In genomic region chr17:82028966-82029365, GRCh38 we compare ENCODE assay signal across 15 cellular contexts. TPM values are rescaled to one million over a fixed set of nuclear protein-coding genes. Genes with fewer than 3 reads are reported as not detected.
A peak's percentile ranks its signal among the peaks of the same experiment; 100 is the strongest.
DNase-seq lines count a peak whose midpoint lies in the region; ATAC-seq and TF ChIP-seq lines count a peak whose summit lies in the region.
"Had no signal": no experiment of that assay in that cellular context is flagged by ENCODE, and none has a peak within 500 bp of the region (broad histone marks: within the 10 kb centered on the region; RNA-seq: fewer than 3 reads in every experiment).

No MANE protein-coding gene starts in this region.

- H3K27me3 ChIP-seq in CD4-positive, alpha-beta memory T cell (ENCODE audit: insufficient read depth, low read length) = no peaks in the 10 kb centered on the region

- H3K27me3 Mint-ChIP-seq in natural killer cell (ENCODE audit: low read depth in 2 of 2) (peaks cover 0 to 6% of the 10 kb centered on the region in 2 donors), memory B cell (peaks cover 4% of the 10 kb centered on the region), type B pancreatic cell (no peaks in the 10 kb centered on the region)
- H3K27me3 Mint-ChIP-seq in natural killer cell treated with Interleukin-12 subunit alpha and Interleukin-12 subunit beta and Interleukin-15 and Interleukin-18, amount 100 ng/mL, for 72 hours = no peaks in the 10 kb centered on the region
- H3K27me3 Mint-ChIP-seq in CD4-positive, alpha-beta memory T cell = no peaks in the 10 kb centered on the region

- DNase-seq in natural killer cell (no peak), memory B cell (ENCODE audit: low spot score in 2 of 2) (no peak), type B pancreatic cell (ENCODE audit: extremely low spot score, unreplicated experiment) (no peak), NCI-H748 (lab: John Stamatoyannopoulos, UW; ENCODE audit: unreplicated experiment) (no peak)
- DNase-seq in natural killer cell treated with Interleukin-12 subunit alpha and Interleukin-12 subunit beta and Interleukin-15 and Interleukin-18, amount 100 ng/mL, for 72 hours (ENCODE audit: low spot score) = no peak
- DNase-seq in CD4-positive, alpha-beta memory T cell = no peak
- DNase-seq: DMS153, EL, GOT3, NCI-H1417 treated with DMSO at 0.1 percent for 48 hours, NCI-H2029, NCI-H2171, NCI-H774, PC-3 had no signal

- no peak overlapping the region for H3K27ac ChIP-seq in CD4-positive, alpha-beta memory T cell (ENCODE audit: low read depth, low read length)
- H3K27ac ChIP-seq: BLaER1 treated with 17β-estradiol and CSF1 and Interleukin-3, amounts not matched to agents 10 nM and 100 nM had no signal

- H3K36me3 Mint-ChIP-seq in natural killer cell (no peaks in the 10 kb centered on the region), memory B cell (peaks cover 2% of the 10 kb centered on the region), type B pancreatic cell (no peaks in the 10 kb centered on the region)
- H3K36me3 Mint-ChIP-seq in natural killer cell treated with Interleukin-12 subunit alpha and Interleukin-12 subunit beta and Interleukin-15 and Interleukin-18, amount 100 ng/mL, for 72 hours = no peaks in the 10 kb centered on the region
- no peaks in the 10 kb centered on the region for H3K36me3 Mint-ChIP-seq in CD4-positive, alpha-beta memory T cell

- ATAC-seq in natural killer cell = no peak
- no peak for ATAC-seq in natural killer cell treated with Interleukin-12 subunit alpha and Interleukin-12 subunit beta and Interleukin-15 and Interleukin-18, amount 100 ng/mL, for 72 hours
- no peak for ATAC-seq in memory B cell (ENCODE audit: low read depth)
- ATAC-seq: PC-3 had no signal

- H3K4me3 ChIP-seq in CD4-positive, alpha-beta memory T cell (ENCODE audit: low read length in 2 of 2) = no peak overlapping the region
- H3K4me3 ChIP-seq: BLaER1 treated with 17β-estradiol and CSF1 and Interleukin-3, amounts not matched to agents 10 nM and 100 nM had no signal

- no peaks in the 10 kb centered on the region for H3K36me3 ChIP-seq in CD4-positive, alpha-beta memory T cell (ENCODE audit: insufficient read depth, low read length)

- CTCF ChIA-PET in CD4-positive, alpha-beta memory T cell (lab: Charles Lee; ENCODE audit: partially characterized antibody) = interaction anchor here (1.2 to 4.1 kb wide), 7 partner anchors 9 to 293 kb away, joined by 5 to 70 read pairs (median 9); partner anchors contain the start of gene DCXR

- peak overlapping the region; percentile 65 for H3K4me3 Mint-ChIP-seq in natural killer cell
- H3K4me3 Mint-ChIP-seq in natural killer cell treated with Interleukin-12 subunit alpha and Interleukin-12 subunit beta and Interleukin-15 and Interleukin-18, amount 100 ng/mL, for 72 hours = no peak overlapping the region
- peak overlapping the region; percentile 11 for H3K4me3 Mint-ChIP-seq in memory B cell
- peak overlapping the region; percentile 59 for H3K4me3 Mint-ChIP-seq in type B pancreatic cell
- H3K4me3 Mint-ChIP-seq in CD4-positive, alpha-beta memory T cell = no peak overlapping the region

- intact Hi-C loops in natural killer cell (cut with micrococcal nuclease) = no loop called here
- intact Hi-C loops in CD4-positive, alpha-beta memory T cell (cut with micrococcal nuclease) = no loop called here

- no peaks in the 10 kb centered on the region for H3K9me3 Mint-ChIP-seq in natural killer cell
- H3K9me3 Mint-ChIP-seq in natural killer cell treated with Interleukin-12 subunit alpha and Interleukin-12 subunit beta and Interleukin-15 and Interleukin-18, amount 100 ng/mL, for 72 hours = no peaks in the 10 kb centered on the region
- H3K9me3 Mint-ChIP-seq in memory B cell = no peaks in the 10 kb centered on the region
- H3K9me3 Mint-ChIP-seq in type B pancreatic cell = no peaks in the 10 kb centered on the region
- H3K9me3 Mint-ChIP-seq in CD4-positive, alpha-beta memory T cell = no peaks in the 10 kb centered on the region

- peaks cover 16% of the 10 kb centered on the region for H3K4me1 ChIP-seq in CD4-positive, alpha-beta memory T cell (ENCODE audit: insufficient read depth, low read length)

- H3K27ac Mint-ChIP-seq in natural killer cell = no peak overlapping the region
- no peak overlapping the region for H3K27ac Mint-ChIP-seq in natural killer cell treated with Interleukin-12 subunit alpha and Interleukin-12 subunit beta and Interleukin-15 and Interleukin-18, amount 100 ng/mL, for 72 hours
- no peak overlapping the region for H3K27ac Mint-ChIP-seq in memory B cell
- no peak overlapping the region for H3K27ac Mint-ChIP-seq in type B pancreatic cell
- H3K27ac Mint-ChIP-seq in CD4-positive, alpha-beta memory T cell = no peak overlapping the region

- peaks cover 2 to 15% of the 10 kb centered on the region in 2 donors for H3K4me1 Mint-ChIP-seq in natural killer cell
- peaks cover 10% of the 10 kb centered on the region in 2 donors for H3K4me1 Mint-ChIP-seq in natural killer cell treated with Interleukin-12 subunit alpha and Interleukin-12 subunit beta and Interleukin-15 and Interleukin-18, amount 100 ng/mL, for 72 hours (ENCODE audit: low read depth in 2 of 2)
- peaks cover 9% of the 10 kb centered on the region for H3K4me1 Mint-ChIP-seq in memory B cell
- H3K4me1 Mint-ChIP-seq in type B pancreatic cell (ENCODE audit: unreplicated experiment) = peaks cover 6% of the 10 kb centered on the region
- peaks cover 4 to 11% (median 5%) of the 10 kb centered on the region in 4 donors for H3K4me1 Mint-ChIP-seq in CD4-positive, alpha-beta memory T cell

- H3K9me3 ChIP-seq in CD4-positive, alpha-beta memory T cell (ENCODE audit: control insufficient read depth in 1 of 2, low read length in 2 of 2) = no peaks in the 10 kb centered on the region
- H3K9me3 ChIP-seq: BLaER1 treated with 17β-estradiol and CSF1 and Interleukin-3, amounts not matched to agents 10 nM and 100 nM had no signal

- POLR2A ChIA-PET in CD4-positive, alpha-beta memory T cell (lab: Charles Lee; ENCODE audit: partially characterized antibody) = interaction anchor here (0.9 to 3.2 kb wide), 7 partner anchors 22 to 123 kb away, joined by 3 to 28 read pairs (median 3); partner anchors contain the start of genes DUS1L and FASN

- TF ChIP-seq CTCF in natural killer cell (IDR thresholded peaks at IDR 0.05) = no peak
- no peak for TF ChIP-seq CTCF in type B pancreatic cell (conservative IDR thresholded peaks at IDR 0.05)

RNA-seq across cellular contexts. Expression of gene RAC3, which starts 2.5 kb away (rescaled TPM):
- 1 to 10 TPM in 2 of 3 donors, under 1 TPM in 1; 0.61 to 2.2 (median 2.1) TPM for total RNA-seq in natural killer cell
- 1 to 10 TPM; 3.0 to 6.1 TPM for total RNA-seq in natural killer cell treated with Interleukin-12 subunit alpha and Interleukin-12 subunit beta and Interleukin-15 and Interleukin-18, amount 100 ng/mL, for 72 hours
- 41.7 and 51.7 TPM in 2 replicates for total RNA-seq in type B pancreatic cell (ENCODE audit: low replicate concordance)
- 1 to 10 TPM in 1 of 2 experiments, under 1 TPM in 1; 0.86 to 2.3 TPM for total RNA-seq in CD4-positive, alpha-beta memory T cell
- polyA plus RNA-seq in CD4-positive, alpha-beta memory T cell = under 1 TPM in 1 of 2 donors, not detected in 1; 0.44 TPM

RNA-seq across cellular contexts. Expression of gene LRRC45, which starts 5.9 kb away (rescaled TPM):
- 10 to 100 TPM; 15.9 to 21.6 (median 16.8) TPM for total RNA-seq in natural killer cell
- 10 to 100 TPM; 16.1 to 42.3 TPM for total RNA-seq in natural killer cell treated with Interleukin-12 subunit alpha and Interleukin-12 subunit beta and Interleukin-15 and Interleukin-18, amount 100 ng/mL, for 72 hours
- total RNA-seq in type B pancreatic cell (ENCODE audit: low replicate concordance) = 27.6 and 29.4 TPM in 2 replicates
- 10 to 100 TPM; 18.0 to 18.7 TPM for total RNA-seq in CD4-positive, alpha-beta memory T cell
- polyA plus RNA-seq in CD4-positive, alpha-beta memory T cell = 1 to 10 TPM; 5.7 to 8.2 TPM

RNA-seq across cellular contexts. Expression of gene CENPX, which starts 6.3 kb away (rescaled TPM):
- total RNA-seq in natural killer cell (10 to 100 TPM; 22.8 to 29.6 (median 27.0) TPM), type B pancreatic cell (ENCODE audit: low replicate concordance) (60.4 and 69.3 TPM in 2 replicates)
- total RNA-seq in natural killer cell treated with Interleukin-12 subunit alpha and Interleukin-12 subunit beta and Interleukin-15 and Interleukin-18, amount 100 ng/mL, for 72 hours = 100 to 1,000 TPM in 1 of 2 donors, 10 to 100 TPM in 1; 82.6 to 174 TPM
- total RNA-seq in CD4-positive, alpha-beta memory T cell = 10 to 100 TPM; 33.4 to 35.4 TPM
- polyA plus RNA-seq in CD4-positive, alpha-beta memory T cell = 10 to 100 TPM; 37.9 to 70.8 TPM

RNA-seq across cellular contexts. Expression of gene DCXR, which starts 8.5 kb away (rescaled TPM):
- total RNA-seq in natural killer cell = 100 to 1,000 TPM in 2 of 3 donors, 10 to 100 TPM in 1; 93.9 to 171 (median 145) TPM
- 100 to 1,000 TPM in 1 of 2 donors, 10 to 100 TPM in 1; 95.7 to 136 TPM for total RNA-seq in natural killer cell treated with Interleukin-12 subunit alpha and Interleukin-12 subunit beta and Interleukin-15 and Interleukin-18, amount 100 ng/mL, for 72 hours
- total RNA-seq in type B pancreatic cell (ENCODE audit: low replicate concordance) = 158 and 175 TPM in 2 replicates
- 10 to 100 TPM; 65.9 to 68.2 TPM for total RNA-seq in CD4-positive, alpha-beta memory T cell
- 100 to 1,000 TPM; 118 to 164 TPM for polyA plus RNA-seq in CD4-positive, alpha-beta memory T cell

RNA-seq across cellular contexts. Expression of gene RFNG, which starts 22.6 kb away (rescaled TPM):
- 10 to 100 TPM; 22.7 to 26.7 (median 23.2) TPM for total RNA-seq in natural killer cell
- total RNA-seq in natural killer cell treated with Interleukin-12 subunit alpha and Interleukin-12 subunit beta and Interleukin-15 and Interleukin-18, amount 100 ng/mL, for 72 hours = 10 to 100 TPM; 18.2 to 23.1 TPM
- total RNA-seq in type B pancreatic cell (ENCODE audit: low replicate concordance) = 35.9 and 43.4 TPM in 2 replicates
- 10 to 100 TPM; 37.6 to 44.0 TPM for total RNA-seq in CD4-positive, alpha-beta memory T cell
- polyA plus RNA-seq in CD4-positive, alpha-beta memory T cell = 1 to 10 TPM; 6.2 to 8.2 TPM

Comparison
In these comparisons a context has a peak if more than half of its experiments do, and no peak if none do; other contexts are left out.
1. H3K4me3 Mint-ChIP-seq: peak in natural killer cell (single experiment), memory B cell (single experiment) and type B pancreatic cell (single experiment); none in natural killer cell treated with Interleukin-12 subunit alpha and Interleukin-12 subunit beta and Interleukin-15 and Interleukin-18, amount 100 ng/mL, for 72 hours (single experiment) and CD4-positive, alpha-beta memory T cell (0 of 8).